In genomic region chr18:35040988-35041751, GRCh38 we compare ENCODE assay signal across 8 cellular contexts. TPM values are rescaled to one million over a fixed set of nuclear protein-coding genes. Genes with fewer than 3 reads are reported as not detected.
DNase-seq lines count a peak whose midpoint lies in the region; ATAC-seq and TF ChIP-seq lines count a peak whose summit lies in the region.

TSS of gene MAPRE2 (plus strand) at chr18:35041413. CDS start at chr18:35041540, 127 bp downstream.

- POLR2A ChIA-PET in RWPE1 (lab: Yijun Ruan, JAX; ENCODE audit: low non-redundant PET), result no interaction called here

- intact Hi-C loops in activated T-helper 2 cell treated with anti-CD3 and anti-CD28 coated beads, Interferon-gamma antibody, Interleukin-2, Interleukin-4, amounts not matched to agents 10 μg/mL and 5 μg/mL and 100 μg/mL, durations not matched to agents 14 hours and 24 hours and 36 hours (cut with micrococcal nuclease), result loop anchor here (1.0 to 10.0 kb wide), 10 partner anchors 12 to 1086 kb away; partner anchors contain the start of genes ELP2, INO80C, RMP24 and RPRD1A
- intact Hi-C loops in natural killer cell (cut with micrococcal nuclease), result loop anchor here (1.0 kb wide), 1 partner anchor 11 kb away; no protein-coding TSS in a partner anchor

- peak within 1 kb of the TSS; percentile 72 for H3K27ac ChIP-seq in RWPE1

- no peaks in the 10 kb centered on the region for H3K36me3 Mint-ChIP-seq in activated T-helper 2 cell treated with anti-CD3 and anti-CD28 coated beads, Interferon-gamma antibody, Interleukin-2, Interleukin-4, amounts not matched to agents 10 μg/mL and 5 μg/mL and 100 μg/mL, durations not matched to agents 14 hours and 24 hours and 36 hours (ENCODE audit: low read depth)
- no peaks in the 10 kb centered on the region for H3K36me3 Mint-ChIP-seq in natural killer cell

- peak within 1 kb of the TSS; percentile 95 for H3K4me3 Mint-ChIP-seq in activated T-helper 2 cell treated with anti-CD3 and anti-CD28 coated beads, Interferon-gamma antibody, Interleukin-2, Interleukin-4, amounts not matched to agents 10 μg/mL and 5 μg/mL and 100 μg/mL, durations not matched to agents 14 hours and 24 hours and 36 hours (ENCODE audit: low read depth)
- peak within 1 kb of the TSS; percentile 96 for H3K4me3 Mint-ChIP-seq in natural killer cell

- peak within 1 kb of the TSS; percentile 76 for H3K4me3 ChIP-seq in LNCaP clone FGC (ENCODE audit: low read depth, low read length)
- peak within 1 kb of the TSS; percentile 94 for H3K4me3 ChIP-seq in fibroblast of mammary gland (ENCODE audit: control insufficient read depth, low read depth, low read length)

- peak within 1 kb of the TSS; percentile 99 for H3K27ac Mint-ChIP-seq in activated T-helper 2 cell treated with anti-CD3 and anti-CD28 coated beads, Interferon-gamma antibody, Interleukin-2, Interleukin-4, amounts not matched to agents 10 μg/mL and 5 μg/mL and 100 μg/mL, durations not matched to agents 14 hours and 24 hours and 36 hours
- H3K27ac Mint-ChIP-seq in natural killer cell, result peak within 1 kb of the TSS; percentile 98 to 99

- no peaks in the 10 kb centered on the region for H3K27me3 Mint-ChIP-seq in activated T-helper 2 cell treated with anti-CD3 and anti-CD28 coated beads, Interferon-gamma antibody, Interleukin-2, Interleukin-4, amounts not matched to agents 10 μg/mL and 5 μg/mL and 100 μg/mL, durations not matched to agents 14 hours and 24 hours and 36 hours (ENCODE audit: low read depth)
- peaks cover 0 to 4% of the 10 kb centered on the region in 2 donors for H3K27me3 Mint-ChIP-seq in natural killer cell (ENCODE audit: low read depth in 2 of 2)

- peak; percentile 97 for DNase-seq in Daoy (ENCODE audit: low read depth)
- peak; percentile 85 for DNase-seq in GOT3 (lab: John Stamatoyannopoulos, UW)
- DNase-seq in LNCaP clone FGC (ENCODE audit: low read depth), result peak; percentile 73
- peak; percentile 79 for DNase-seq in RWPE1 (ENCODE audit: low spot score)
- peak; percentile 98 for DNase-seq in activated T-helper 2 cell treated with anti-CD3 and anti-CD28 coated beads, Interferon-gamma antibody, Interleukin-2, Interleukin-4, amounts not matched to agents 10 μg/mL and 5 μg/mL and 100 μg/mL, durations not matched to agents 14 hours and 24 hours and 36 hours (ENCODE audit: low spot score)
- peak; percentile 96 for DNase-seq in fibroblast of mammary gland (ENCODE audit: low read depth)
- peak; percentile 100 for DNase-seq in natural killer cell
- peak; percentile 99 for DNase-seq in stimulated activated naive CD4-positive, alpha-beta T cell treated with Interleukin-2 at 50 U/mL for 16 hours (lab: John Stamatoyannopoulos, UW)

- CTCF ChIA-PET in RWPE1 (lab: Yijun Ruan, JAX), result interaction anchor here (0.5 kb wide), 1 partner anchor 35 kb away, joined by 3 read pairs; no protein-coding TSS in a partner anchor

- no peak for TF ChIP-seq CTCF in LNCaP clone FGC (IDR thresholded peaks at IDR 0.05; ENCODE audit: control insufficient read depth, extremely low read depth, insufficient read depth)
- no peak for TF ChIP-seq CTCF in RWPE1 (conservative IDR thresholded peaks at IDR 0.05; ENCODE audit: low read depth)
- no peak for TF ChIP-seq CTCF in fibroblast of mammary gland (conservative IDR thresholded peaks at IDR 0.05; ENCODE audit: control insufficient read depth, insufficient read depth, low read depth, low read length)
- no peak for TF ChIP-seq CTCF in natural killer cell (IDR thresholded peaks at IDR 0.05)

- no peaks in the 10 kb centered on the region for H3K9me3 Mint-ChIP-seq in activated T-helper 2 cell treated with anti-CD3 and anti-CD28 coated beads, Interferon-gamma antibody, Interleukin-2, Interleukin-4, amounts not matched to agents 10 μg/mL and 5 μg/mL and 100 μg/mL, durations not matched to agents 14 hours and 24 hours and 36 hours
- no peaks in the 10 kb centered on the region for H3K9me3 Mint-ChIP-seq in natural killer cell

- peaks cover 51% of the 10 kb centered on the region for H3K4me1 Mint-ChIP-seq in activated T-helper 2 cell treated with anti-CD3 and anti-CD28 coated beads, Interferon-gamma antibody, Interleukin-2, Interleukin-4, amounts not matched to agents 10 μg/mL and 5 μg/mL and 100 μg/mL, durations not matched to agents 14 hours and 24 hours and 36 hours (ENCODE audit: low read depth)
- peaks cover 89 to 93% of the 10 kb centered on the region in 2 donors for H3K4me1 Mint-ChIP-seq in natural killer cell

- peak; percentile 73 to 94 (median 89) for ATAC-seq in natural killer cell

RNA-seq across cellular contexts. Expression of gene MAPRE2, which starts in this region (rescaled TPM):
- 12.7 and 14.6 TPM in 2 replicates for total RNA-seq in Daoy (2014; rRNA removed; shearing (Covaris generic))
- 42.7 and 44.6 TPM in 2 replicates for total RNA-seq in activated T-helper 2 cell treated with anti-CD3 and anti-CD28 coated beads, Interferon-gamma antibody, Interleukin-2, Interleukin-4, amounts not matched to agents 10 μg/mL and 5 μg/mL and 100 μg/mL, durations not matched to agents 14 hours and 24 hours and 36 hours
- total RNA-seq in natural killer cell, result 100 to 1,000 TPM; 159 to 283 (median 207) TPM

Comparison
In these comparisons a context has a peak if more than half of its experiments do, and no peak if none do; other contexts are left out.
1. Peak in every context shown above with its lines: DNase-seq, ATAC-seq, H3K4me3 ChIP-seq and H3K27ac ChIP-seq.